In genomic region chr20:45813489-45813888, GRCh38 we compare ENCODE assay signal across 10 cellular contexts. TPM values are rescaled to one million over a fixed set of nuclear protein-coding genes. Genes with fewer than 3 reads are reported as not detected.
DNase-seq lines count a peak whose midpoint lies in the region; ATAC-seq and TF ChIP-seq lines count a peak whose summit lies in the region.
"Had no signal": no experiment of that assay in that cellular context is flagged by ENCODE, and none has a peak within 500 bp of the region (broad histone marks: within the 10 kb centered on the region; RNA-seq: fewer than 3 reads in every experiment).

No MANE protein-coding gene starts in this region.

- POLR2A ChIA-PET in T-cell (lab: Charles Lee): no interaction called here

- peak overlapping the region; percentile 94 for H3K4me3 Mint-ChIP-seq in activated naive CD4-positive, alpha-beta T cell treated with anti-CD3 and anti-CD28 coated beads for 36 hours
- H3K4me3 Mint-ChIP-seq in T-cell: peak overlapping the region; percentile 77 to 86 (median 82)
- H3K4me3 Mint-ChIP-seq in stimulated activated naive B cell treated with anti-CD40 and anti-IgM and Interleukin-4, amounts not matched to agents 10 μg/mL and 1 μg/mL and 100 μg/mL, for 72 hours: peak overlapping the region; percentile 88 to 93

- DNase-seq in activated naive CD4-positive, alpha-beta T cell treated with anti-CD3 and anti-CD28 coated beads for 36 hours: no peak
- DNase-seq in activated naive CD4-positive, alpha-beta T cell treated with Interleukin-2 at 50 U/mL for 16 hours: no peak
- DNase-seq in T-cell: no peak
- no peak for DNase-seq in fibroblast of pulmonary artery (ENCODE audit: low read depth)
- no peak for DNase-seq in stimulated activated naive B cell treated with anti-CD40 and anti-IgM and Interleukin-4, amounts not matched to agents 10 μg/mL and 1 μg/mL and 100 μg/mL, for 72 hours
- DNase-seq in NCI-H2196 (lab: John Stamatoyannopoulos, UW; ENCODE audit: unreplicated experiment): no peak
- no peak for DNase-seq in HuH-7 (ENCODE audit: low spot score)
- DNase-seq: activated effector memory CD4-positive, alpha-beta T cell treated with Interleukin-2 at 50 U/mL for 16 hours; COR-L47 had no signal

- H3K27ac Mint-ChIP-seq in activated naive CD4-positive, alpha-beta T cell treated with anti-CD3 and anti-CD28 coated beads for 36 hours: no peak overlapping the region
- no peak overlapping the region for H3K27ac Mint-ChIP-seq in T-cell
- peak overlapping the region; percentile 54 for H3K27ac Mint-ChIP-seq in stimulated activated naive B cell treated with anti-CD40 and anti-IgM and Interleukin-4, amounts not matched to agents 10 μg/mL and 1 μg/mL and 100 μg/mL, for 72 hours

- intact Hi-C loops in activated naive CD4-positive, alpha-beta T cell treated with anti-CD3 and anti-CD28 coated beads for 36 hours (cut with micrococcal nuclease): no loop called here

- TF ChIP-seq CTCF in fibroblast of pulmonary artery (IDR thresholded peaks at IDR 0.05; ENCODE audit: low read length, missing control alignments): no peak

- H3K4me3 ChIP-seq in fibroblast of pulmonary artery (replicated peaks; ENCODE audit: low read depth, low read length): peak overlapping the region; percentile 77

- CTCF ChIA-PET in activated naive CD4-positive, alpha-beta T cell treated with anti-CD3 and anti-CD28 coated beads for 36 hours (lab: Charles Lee): interaction anchor here (1.3 to 2.3 kb wide), 3 partner anchors 9 to 14 kb away, joined by 4 to 11 read pairs (median 5); no protein-coding TSS in a partner anchor
- CTCF ChIA-PET in T-cell (lab: Charles Lee): no interaction called here

- no peaks in the 10 kb centered on the region for H3K27me3 Mint-ChIP-seq in activated naive CD4-positive, alpha-beta T cell treated with anti-CD3 and anti-CD28 coated beads for 36 hours (ENCODE audit: low read depth)
- H3K27me3 Mint-ChIP-seq in T-cell: peaks cover 0 to 2% of the 10 kb centered on the region in 2 donors
- H3K27me3 Mint-ChIP-seq in stimulated activated naive B cell treated with anti-CD40 and anti-IgM and Interleukin-4, amounts not matched to agents 10 μg/mL and 1 μg/mL and 100 μg/mL, for 72 hours: no peaks in the 10 kb centered on the region

- ATAC-seq in T-cell (replicated peaks in 1 of 4) (no peak), GM19463 (IDR thresholded peaks at IDR 0.05; ENCODE audit: unreplicated experiment) (no peak)
- ATAC-seq in stimulated activated naive B cell treated with anti-CD40 and anti-IgM and Interleukin-4, amounts not matched to agents 10 μg/mL and 1 μg/mL and 100 μg/mL, for 72 hours (replicated peaks): no peak

- peaks cover 51% of the 10 kb centered on the region for H3K36me3 Mint-ChIP-seq in activated naive CD4-positive, alpha-beta T cell treated with anti-CD3 and anti-CD28 coated beads for 36 hours (ENCODE audit: low read depth)
- peaks cover 24% of the 10 kb centered on the region for H3K36me3 Mint-ChIP-seq in T-cell
- peaks cover 18 to 28% of the 10 kb centered on the region in 2 donors for H3K36me3 Mint-ChIP-seq in stimulated activated naive B cell treated with anti-CD40 and anti-IgM and Interleukin-4, amounts not matched to agents 10 μg/mL and 1 μg/mL and 100 μg/mL, for 72 hours

- no peaks in the 10 kb centered on the region for H3K9me3 Mint-ChIP-seq in activated naive CD4-positive, alpha-beta T cell treated with anti-CD3 and anti-CD28 coated beads for 36 hours
- no peaks in the 10 kb centered on the region for H3K9me3 Mint-ChIP-seq in T-cell
- no peaks in the 10 kb centered on the region for H3K9me3 Mint-ChIP-seq in stimulated activated naive B cell treated with anti-CD40 and anti-IgM and Interleukin-4, amounts not matched to agents 10 μg/mL and 1 μg/mL and 100 μg/mL, for 72 hours

- H3K4me1 Mint-ChIP-seq in activated naive CD4-positive, alpha-beta T cell treated with anti-CD3 and anti-CD28 coated beads for 36 hours (ENCODE audit: low read depth): peaks cover 17% of the 10 kb centered on the region
- H3K4me1 Mint-ChIP-seq in T-cell: peaks cover 15 to 19% (median 17%) of the 10 kb centered on the region in 3 donors
- peaks cover 9 to 13% of the 10 kb centered on the region in 2 donors for H3K4me1 Mint-ChIP-seq in stimulated activated naive B cell treated with anti-CD40 and anti-IgM and Interleukin-4, amounts not matched to agents 10 μg/mL and 1 μg/mL and 100 μg/mL, for 72 hours

RNA-seq across cellular contexts. Expression of gene UBE2C, which starts 1.0 kb away (rescaled TPM):
- total RNA-seq in activated naive CD4-positive, alpha-beta T cell treated with anti-CD3 and anti-CD28 coated beads for 36 hours: 100 to 1,000 TPM; 189 to 202 TPM
- total RNA-seq in T-cell: 1 to 10 TPM in 3 of 5 donors, under 1 TPM in 2; 0.44 to 2.4 (median 1.2) TPM

RNA-seq across cellular contexts. Expression of gene TNNC2, which starts 13.6 kb away (rescaled TPM):
- total RNA-seq in activated naive CD4-positive, alpha-beta T cell treated with anti-CD3 and anti-CD28 coated beads for 36 hours: not detected
- 1 to 10 TPM in 1 of 5 donors, under 1 TPM in 3, not detected in 1; 0.41 to 1.3 (median 0.70) TPM for total RNA-seq in T-cell

RNA-seq across cellular contexts. Expression of gene SNX21, which starts 20.1 kb away (rescaled TPM):
- total RNA-seq in activated naive CD4-positive, alpha-beta T cell treated with anti-CD3 and anti-CD28 coated beads for 36 hours: 1 to 10 TPM in 1 of 2 experiments, under 1 TPM in 1; 0.72 to 1.2 TPM
- total RNA-seq in T-cell: 1 to 10 TPM; 1.1 to 3.5 (median 2.1) TPM

RNA-seq across cellular contexts. Expression of gene DNTTIP1, which starts 21.7 kb away (rescaled TPM):
- total RNA-seq in activated naive CD4-positive, alpha-beta T cell treated with anti-CD3 and anti-CD28 coated beads for 36 hours: 10 to 100 TPM; 22.4 TPM
- 10 to 100 TPM; 14.7 to 25.3 (median 20.5) TPM for total RNA-seq in T-cell

RNA-seq across cellular contexts. Expression of gene WFDC3, which starts 21.8 kb away (rescaled TPM):
- not detected for total RNA-seq in activated naive CD4-positive, alpha-beta T cell treated with anti-CD3 and anti-CD28 coated beads for 36 hours
- total RNA-seq in T-cell: not detected

Comparison
In these comparisons a context has a peak if more than half of its experiments do, and no peak if none do; other contexts are left out.
1. RNA of gene UBE2C, which starts 1.0 kb away (total RNA-seq): 189 to 202 TPM in activated naive CD4-positive, alpha-beta T cell treated with anti-CD3 and anti-CD28 coated beads for 36 hours; 0.44 to 2.4 TPM in T-cell; every median in the first group is over 10 times any median in the second.
2. Peak in every context shown above with its lines, with median percentiles within 50 percentile points of each other: H3K4me3 Mint-ChIP-seq.